Comparison of ENCODE assay signal across 2 cellular contexts in the genomic region with DNA sequence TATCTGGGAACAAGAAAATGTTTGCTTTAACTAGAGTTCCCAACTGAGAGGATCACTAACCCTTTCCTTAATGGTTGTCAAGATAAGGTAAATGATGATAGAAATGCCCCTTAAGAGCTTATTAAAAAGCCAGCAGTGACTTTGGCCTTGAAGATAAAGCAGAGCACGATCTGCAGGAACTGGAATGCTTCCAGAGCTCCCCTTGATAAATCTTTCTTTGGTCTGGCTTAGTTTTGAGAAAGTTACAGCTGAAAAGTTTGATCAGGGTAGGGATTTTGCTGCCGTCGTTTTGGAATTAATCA.
TF ChIP-seq lines count a peak whose summit lies in the region.

No MANE protein-coding gene starts in this region.

TF ChIP-seq in liver, 16 proteins besides CTCF, POLR2A, EP300 and RAD21:
- TF ChIP-seq HNF4A (conservative IDR thresholded peaks at IDR 0.05), result no peak
- TF ChIP-seq NR2F2 (IDR thresholded peaks at IDR 0.05), result peak; percentile 69

TF ChIP-seq in HepG2, 621 proteins besides CTCF, POLR2A, EP300 and RAD21:
- TF ChIP-seq PAX8 (CRISPR knock-in tag; IDR thresholded peaks at IDR 0.05; ENCODE audit: borderline replicate concordance) (no peak), RFXAP (CRISPR knock-in tag; IDR thresholded peaks at IDR 0.05; ENCODE audit: borderline replicate concordance) (no peak), ZFP41 (CRISPR knock-in tag; IDR thresholded peaks at IDR 0.05; ENCODE audit: borderline replicate concordance) (no peak), EZH2 (conservative IDR thresholded peaks at IDR 0.05; ENCODE audit: low read depth, low read length) (no peak), ZNF746 (CRISPR knock-in tag; IDR thresholded peaks at IDR 0.05) (no peak)
- TF ChIP-seq, protein P1, sequence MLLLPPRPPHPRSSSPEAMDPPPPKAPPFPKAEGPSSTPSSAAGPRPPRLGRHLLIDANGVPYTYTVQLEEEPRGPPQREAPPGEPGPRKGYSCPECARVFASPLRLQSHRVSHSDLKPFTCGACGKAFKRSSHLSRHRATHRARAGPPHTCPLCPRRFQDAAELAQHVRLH (CRISPR knock-in tag; IDR thresholded peaks at IDR 0.05; ENCODE audit: borderline replicate concordance, low read depth), result no peak
TF ChIP-seq in HepG2: peak in this region for 0.
